ENCODE assay signal across 16 cellular contexts in genomic region chr12:106193404-106194215, GRCh38. TPM values are rescaled to one million over a fixed set of nuclear protein-coding genes. Genes with fewer than 3 reads are reported as not detected.
"Had no signal": no experiment of that assay in that cellular context is flagged by ENCODE, and none has a peak within 500 bp of the region (broad histone marks: within the 10 kb centered on the region; RNA-seq: fewer than 3 reads in every experiment).

No MANE protein-coding gene starts in this region.

- H3K27me3 ChIP-seq: body of pancreas, heart right ventricle, right atrium auricular region, tibial nerve had no signal

- DNase-seq: activated CD4-positive, alpha-beta memory T cell treated with anti-CD3 and anti-CD28 coated beads, Interleukin-2, amount 10 ng/mL, durations not matched to agents 7 days and 5 days; activated CD4-positive, alpha-beta T cell treated with anti-CD3 and anti-CD28 coated beads for 4 hours; activated gamma-delta T cell treated with Interleukin-2 at 50 U/mL for 16 hours; activated T-cell treated with anti-CD3 and anti-CD28 coated beads, Interleukin-2, amount 50 U/mL, for 72 hours; body of pancreas; effector memory CD4-positive, alpha-beta T cell; heart right ventricle; lower lobe of right lung; mucosa of descending colon; naive thymus-derived CD4-positive, alpha-beta T cell; stimulated activated CD4-positive, alpha-beta T cell treated with anti-CD3 and anti-CD28 coated beads, Interleukin-2, amount 100 ng/mL, for 48 hours had no signal

- H3K4me1 ChIP-seq: lower lobe of right lung had no signal

- ATAC-seq: activated T-cell treated with anti-CD3 and anti-CD28 coated beads, Interleukin-2, amount 50 U/mL, for 72 hours; body of pancreas; gastroesophageal sphincter; heart right ventricle; lower lobe of right lung; mucosa of descending colon; naive thymus-derived CD4-positive, alpha-beta T cell; stimulated activated memory B cell treated with anti-CD40 and anti-IgM and Interleukin-4, amounts not matched to agents 10 μg/mL and 1 μg/mL and 100 μg/mL, for 72 hours; WTC11 had no signal

- H3K4me3 ChIP-seq: body of pancreas, gastroesophageal sphincter, heart right ventricle, lower lobe of right lung, mucosa of descending colon, right atrium auricular region, tibial nerve had no signal

- H3K36me3 ChIP-seq: gastroesophageal sphincter, heart right ventricle, lower lobe of right lung, right atrium auricular region, tibial nerve had no signal

- H3K9me3 ChIP-seq: body of pancreas, gastroesophageal sphincter, heart right ventricle, lower lobe of right lung, mucosa of descending colon, right atrium auricular region, tibial nerve had no signal

- H3K27ac ChIP-seq: body of pancreas, gastroesophageal sphincter, heart right ventricle, lower lobe of right lung, right atrium auricular region had no signal

RNA-seq across cellular contexts. Expression of gene NUAK1, which starts 54.9 kb away (rescaled TPM):
- total RNA-seq: activated CD4-positive, alpha-beta memory T cell treated with anti-CD3 and anti-CD28 coated beads, Interleukin-2, amount 10 ng/mL, durations not matched to agents 7 days and 5 days had no signal
- polyA plus RNA-seq: naive thymus-derived CD4-positive, alpha-beta T cell had no signal
